ENCODE assay signal across 27 cellular contexts in the genomic region with DNA sequence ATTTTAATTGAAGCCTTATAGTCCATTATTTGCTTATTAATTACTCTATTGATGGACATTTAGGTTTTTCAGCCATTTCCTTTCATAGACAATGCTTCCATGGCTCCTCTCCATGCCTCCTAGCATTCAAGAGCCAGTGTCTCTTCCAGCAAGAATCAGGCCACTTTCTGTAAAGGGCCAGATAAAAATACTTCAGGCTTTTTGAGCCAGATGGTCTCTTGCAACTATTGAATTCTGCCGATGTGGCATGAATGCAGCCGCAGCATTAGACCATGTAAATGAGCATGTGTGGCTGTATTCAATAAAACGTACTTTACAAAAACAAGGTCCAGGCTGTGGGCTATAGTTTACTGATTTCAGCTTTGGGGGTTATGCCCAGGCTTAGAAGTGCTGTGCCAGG.
"Had no signal": no experiment of that assay in that cellular context is flagged by ENCODE, and none has a peak within 500 bp of the region (broad histone marks: within the 10 kb centered on the region; RNA-seq: fewer than 3 reads in every experiment).

No MANE protein-coding gene starts in this region.

- DNase-seq: activated B cell treated with CpG ODN at 0.5 μM for 24 hours; activated CD4-positive, alpha-beta T cell treated with anti-CD3 and anti-CD28 coated beads for 1 hour; activated CD4-positive, alpha-beta T cell treated with anti-CD3 and anti-CD28 coated beads, Interleukin-2, amount 50 U/mL, for 1 hour; activated CD8-positive, alpha-beta memory T cell treated with anti-CD3 and anti-CD28 coated beads for 24 hours; activated effector memory CD4-positive, alpha-beta T cell treated with anti-CD3 and anti-CD28 coated beads, Interleukin-2, amount 50 U/mL, for 16 hours; activated naive CD4-positive, alpha-beta T cell treated with Interleukin-2 at 50 U/mL for 16 hours; activated naive CD8-positive, alpha-beta T cell treated with anti-CD3 and anti-CD28 coated beads for 36 hours; caudate nucleus; MM.1S; NCI-H146; NCI-H2029; NCI-H2107; NCI-H2171 treated with DMSO at 0.1 percent for 48 hours; NCI-H226; NCI-H510A; NCI-H69; NK-92 treated with Interleukin-12 subunit alpha and Interleukin-12 subunit beta, amount 100 ng/mL, for 24 hours; OCI-M1; RPMI8226; T-cell; T-helper 2 cell; T1000 had no signal

- ATAC-seq: Panc1, Right ventricle myocardium inferior, T-cell had no signal

- H3K4me3 Mint-ChIP-seq: activated B cell treated with CpG ODN at 0.5 μM for 24 hours; activated naive CD8-positive, alpha-beta T cell treated with anti-CD3 and anti-CD28 coated beads for 36 hours; activated T-helper 1 cell treated with anti-CD3 and anti-CD28 coated beads, Interleukin-12 subunit alpha, Interleukin-12 subunit beta, Interleukin-2, Interleukin-4 antibody, amounts not matched to agents 30 ng/mL and 10 ng/mL and 1 ng/mL, durations not matched to agents 14 hours and 24 hours and 36 hours; T-cell had no signal

- H3K4me1 Mint-ChIP-seq: T-cell had no signal

- H3K9me3 Mint-ChIP-seq: activated B cell treated with CpG ODN at 0.5 μM for 24 hours; activated naive CD8-positive, alpha-beta T cell treated with anti-CD3 and anti-CD28 coated beads for 36 hours; activated T-helper 1 cell treated with anti-CD3 and anti-CD28 coated beads, Interleukin-12 subunit alpha, Interleukin-12 subunit beta, Interleukin-2, Interleukin-4 antibody, amounts not matched to agents 30 ng/mL and 10 ng/mL and 1 ng/mL, durations not matched to agents 14 hours and 24 hours and 36 hours; T-cell had no signal

- H3K27me3 Mint-ChIP-seq: activated B cell treated with CpG ODN at 0.5 μM for 24 hours; activated naive CD8-positive, alpha-beta T cell treated with anti-CD3 and anti-CD28 coated beads for 36 hours; T-cell had no signal

- H3K27ac ChIP-seq: breast epithelium, SK-N-MC had no signal

- H3K27ac Mint-ChIP-seq: activated B cell treated with CpG ODN at 0.5 μM for 24 hours; activated naive CD8-positive, alpha-beta T cell treated with anti-CD3 and anti-CD28 coated beads for 36 hours; activated T-helper 1 cell treated with anti-CD3 and anti-CD28 coated beads, Interleukin-12 subunit alpha, Interleukin-12 subunit beta, Interleukin-2, Interleukin-4 antibody, amounts not matched to agents 30 ng/mL and 10 ng/mL and 1 ng/mL, durations not matched to agents 14 hours and 24 hours and 36 hours; T-cell had no signal
